ENCODE assay signal across 16 cellular contexts in the genomic region with DNA sequence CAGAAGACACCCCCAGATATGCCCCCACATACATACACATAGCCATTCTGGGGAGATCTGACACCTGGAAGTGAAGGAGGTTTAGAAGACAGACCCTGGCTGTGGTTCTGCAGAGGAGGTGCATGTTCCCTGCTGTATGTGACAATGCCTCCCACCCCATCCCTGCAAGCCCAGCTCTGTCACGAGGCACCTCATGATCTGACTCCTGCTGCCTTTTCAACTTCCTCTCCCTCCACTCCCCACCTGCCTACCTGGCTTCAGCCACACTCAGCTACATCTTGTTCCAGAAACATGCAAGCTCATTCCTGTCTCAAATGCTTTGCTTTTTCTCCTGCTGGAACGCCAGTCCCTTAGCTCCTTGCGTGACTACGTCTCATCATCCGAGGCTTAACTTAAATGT.
"Had no signal": no experiment of that assay in that cellular context is flagged by ENCODE, and none has a peak within 500 bp of the region (broad histone marks: within the 10 kb centered on the region; RNA-seq: fewer than 3 reads in every experiment).

No MANE protein-coding gene starts in this region.

- H3K36me3 Mint-ChIP-seq: activated naive CD4-positive, alpha-beta T cell treated with anti-CD3 and anti-CD28 coated beads, Interleukin-2, amount 50 U/mL, for 24 hours had no signal

- H3K27me3 Mint-ChIP-seq: progenitor cell of endocrine pancreas had no signal

- ATAC-seq: left ventricle myocardium superior had no signal

- H3K36me3 ChIP-seq: esophagus squamous epithelium, suprapubic skin, upper lobe of left lung had no signal

- H3K4me1 Mint-ChIP-seq: activated naive CD4-positive, alpha-beta T cell treated with anti-CD3 and anti-CD28 coated beads, Interleukin-2, amount 50 U/mL, for 24 hours had no signal

- H3K9me3 ChIP-seq: body of pancreas, esophagus squamous epithelium, suprapubic skin, upper lobe of left lung had no signal

- H3K9me3 Mint-ChIP-seq: activated naive CD4-positive, alpha-beta T cell treated with anti-CD3 and anti-CD28 coated beads, Interleukin-2, amount 50 U/mL, for 24 hours; activated T-helper 2 cell treated with anti-CD3 and anti-CD28 coated beads, Interferon-gamma antibody, Interleukin-2, Interleukin-4, amounts not matched to agents 10 μg/mL and 5 μg/mL and 100 μg/mL, durations not matched to agents 14 hours and 24 hours and 36 hours had no signal

- H3K4me3 Mint-ChIP-seq: activated naive CD4-positive, alpha-beta T cell treated with anti-CD3 and anti-CD28 coated beads, Interleukin-2, amount 50 U/mL, for 24 hours had no signal

- H3K27me3 ChIP-seq: body of pancreas, upper lobe of left lung had no signal

- DNase-seq: activated CD4-positive, alpha-beta T cell treated with anti-CD3 and anti-CD28 coated beads, Interleukin-2, amount 50 U/mL, for 1 hour; activated T-cell treated with anti-CD3 and anti-CD28 coated beads for 4 hours; body of pancreas; esophagus squamous epithelium; foreskin fibroblast; islet precursor cell; left ventricle myocardium superior; mesendoderm; stimulated activated CD4-positive, alpha-beta T cell treated with anti-CD3 and anti-CD28 coated beads, Interleukin-2, amount 100 ng/mL, for 24 hours; stimulated activated naive CD4-positive, alpha-beta T cell; T-helper 2 cell; upper lobe of left lung had no signal

- H3K4me3 ChIP-seq: body of pancreas, esophagus squamous epithelium, suprapubic skin, upper lobe of left lung had no signal

- H3K27ac ChIP-seq: body of pancreas, esophagus squamous epithelium, suprapubic skin had no signal

- H3K27ac Mint-ChIP-seq: activated naive CD4-positive, alpha-beta T cell treated with anti-CD3 and anti-CD28 coated beads, Interleukin-2, amount 50 U/mL, for 24 hours; activated T-helper 2 cell treated with anti-CD3 and anti-CD28 coated beads, Interferon-gamma antibody, Interleukin-2, Interleukin-4, amounts not matched to agents 10 μg/mL and 5 μg/mL and 100 μg/mL, durations not matched to agents 14 hours and 24 hours and 36 hours; progenitor cell of endocrine pancreas had no signal
